10 cellular contexts compared by ENCODE assay signal in the genomic region with DNA sequence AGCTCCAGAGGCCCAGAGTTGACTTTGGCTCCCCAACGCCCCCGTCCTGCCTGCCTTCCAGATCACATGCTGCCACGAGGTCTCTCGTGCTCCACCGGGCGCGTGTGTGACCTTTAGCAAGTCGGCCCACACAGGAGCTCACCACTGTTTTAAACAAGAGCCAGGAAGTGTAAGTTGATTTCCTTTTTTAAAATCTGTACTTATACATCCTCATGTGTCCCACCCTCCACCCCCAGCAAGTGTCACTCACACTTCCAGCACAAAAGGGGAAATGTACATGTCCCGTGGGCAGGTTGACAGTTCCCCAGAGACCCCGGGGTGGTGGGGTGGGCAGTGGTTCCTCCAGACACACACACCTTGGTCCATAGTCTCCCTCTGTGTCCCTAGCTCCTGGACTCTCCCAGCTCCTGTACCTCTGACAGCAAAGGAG.
DNase-seq lines count a peak whose midpoint lies in the region; ATAC-seq and TF ChIP-seq lines count a peak whose summit lies in the region.
"Had no signal": no experiment of that assay in that cellular context is flagged by ENCODE, and none has a peak within 500 bp of the region (broad histone marks: within the 10 kb centered on the region; RNA-seq: fewer than 3 reads in every experiment).

No MANE protein-coding gene starts in this region.

- H3K4me1 Mint-ChIP-seq in CD4-positive, alpha-beta memory T cell: peaks cover 29 to 75% (median 51%) of the 10 kb centered on the region in 4 donors
- H3K4me1 Mint-ChIP-seq in dendritic cell treated with granulocyte-macrophage colony-stimulating factor and Interleukin-4, amounts not matched to agents 40 ng/mL and 50 ng/mL, for 4 days (ENCODE audit: low read depth): peaks cover 66% of the 10 kb centered on the region

- no TSS peak for BruUV-seq in OCI-LY7 (replicated peaks; lab: Mats Ljungman, UMichigan)

- no peak for TF ChIP-seq CTCF in OCI-LY7 (conservative IDR thresholded peaks at IDR 0.05; ENCODE audit: low read length)

- no peaks in the 10 kb centered on the region for H3K9me3 Mint-ChIP-seq in CD4-positive, alpha-beta memory T cell
- H3K9me3 Mint-ChIP-seq in dendritic cell treated with granulocyte-macrophage colony-stimulating factor and Interleukin-4, amounts not matched to agents 40 ng/mL and 50 ng/mL, for 4 days: no peaks in the 10 kb centered on the region

- H3K27me3 Mint-ChIP-seq in CD4-positive, alpha-beta memory T cell: no peaks in the 10 kb centered on the region
- H3K27me3 Mint-ChIP-seq in dendritic cell treated with granulocyte-macrophage colony-stimulating factor and Interleukin-4, amounts not matched to agents 40 ng/mL and 50 ng/mL, for 4 days: no peaks in the 10 kb centered on the region

- no peak overlapping the region for H3K4me3 ChIP-seq in CD4-positive, alpha-beta memory T cell (ENCODE audit: low read length in 2 of 2)
- peak overlapping the region; percentile 6 for H3K4me3 ChIP-seq in OCI-LY7 (ENCODE audit: low read depth, low read length, poor library complexity, severe bottlenecking)
- no peak overlapping the region for H3K4me3 ChIP-seq in skin epidermis
- H3K4me3 ChIP-seq: breast epithelium had no signal

- ATAC-seq in GM18868 (IDR thresholded peaks at IDR 0.05; ENCODE audit: unreplicated experiment): no peak
- no peak for ATAC-seq in HG03280 (IDR thresholded peaks at IDR 0.05; ENCODE audit: unreplicated experiment)

- no peak overlapping the region for H2AFZ ChIP-seq in OCI-LY7 (ENCODE audit: low read length)

- POLR2A ChIA-PET in CD4-positive, alpha-beta memory T cell (lab: Charles Lee; ENCODE audit: partially characterized antibody): interaction anchor here (0.6 to 4.3 kb wide), 7 partner anchors 11 to 195 kb away, joined by 3 to 18 read pairs (median 10); no protein-coding TSS in a partner anchor
- POLR2A ChIA-PET in OCI-LY7 (lab: Charles Lee): interaction anchor here (1.2 kb wide), 1 partner anchor 277 kb away, joined by 4 read pairs; no protein-coding TSS in a partner anchor

- DNase-seq in CD4-positive, alpha-beta memory T cell: peak in 1 of 5 donors; percentile 38
- DNase-seq in OCI-LY7 (ENCODE audit: low spot score): peak; percentile 58
- no peak for DNase-seq in SW480 (ENCODE audit: low spot score)
- DNase-seq in NCI-H1417 (lab: John Stamatoyannopoulos, UW): no peak
- DNase-seq: DMS79 had no signal

- H3K27ac Mint-ChIP-seq in CD4-positive, alpha-beta memory T cell: peak overlapping the region; percentile 27 to 91 (median 84)
- H3K27ac Mint-ChIP-seq in dendritic cell treated with granulocyte-macrophage colony-stimulating factor and Interleukin-4, amounts not matched to agents 40 ng/mL and 50 ng/mL, for 4 days: peak overlapping the region; percentile 54

- CTCF ChIA-PET in CD4-positive, alpha-beta memory T cell (lab: Charles Lee; ENCODE audit: partially characterized antibody): interaction anchor here (0.7 to 9.0 kb wide), 15 partner anchors 10 to 250 kb away, joined by 3 to 131 read pairs (median 6); no protein-coding TSS in a partner anchor
- CTCF ChIA-PET in OCI-LY7 (lab: Charles Lee; ENCODE audit: unreplicated experiment): interaction anchor here (0.9 to 1.6 kb wide), 3 partner anchors 47 to 194 kb away, joined by 3 to 7 read pairs (median 4); no protein-coding TSS in a partner anchor

- H3K79me2 ChIP-seq in OCI-LY7 (ENCODE audit: insufficient read depth, low read depth, low read length): no peaks in the 10 kb centered on the region

- no peaks in the 10 kb centered on the region for H3K9me2 ChIP-seq in OCI-LY7 (ENCODE audit: insufficient read depth, low read length)

- H3K4me3 Mint-ChIP-seq in CD4-positive, alpha-beta memory T cell: peak overlapping the region in 1 of 8 donors; percentile 30
- no peak overlapping the region for H3K4me3 Mint-ChIP-seq in dendritic cell treated with granulocyte-macrophage colony-stimulating factor and Interleukin-4, amounts not matched to agents 40 ng/mL and 50 ng/mL, for 4 days

- H3K4me2 ChIP-seq in OCI-LY7 (ENCODE audit: low read length): peak overlapping the region; percentile 57

- H3K9me3 ChIP-seq in CD4-positive, alpha-beta memory T cell (ENCODE audit: control insufficient read depth in 1 of 2, low read length in 2 of 2): no peaks in the 10 kb centered on the region
- H3K9me3 ChIP-seq in OCI-LY7 (ENCODE audit: low read length): no peaks in the 10 kb centered on the region
- H3K9me3 ChIP-seq: breast epithelium had no signal

- peaks cover 51% of the 10 kb centered on the region for H3K36me3 ChIP-seq in CD4-positive, alpha-beta memory T cell (ENCODE audit: insufficient read depth, low read length)
- peaks cover 47% of the 10 kb centered on the region for H3K36me3 ChIP-seq in OCI-LY7 (ENCODE audit: insufficient read depth, low read length)
- H3K36me3 ChIP-seq: breast epithelium had no signal

- H4K20me1 ChIP-seq in OCI-LY7 (ENCODE audit: insufficient read depth, low read length): no peaks in the 10 kb centered on the region

- H3K36me3 Mint-ChIP-seq in CD4-positive, alpha-beta memory T cell: peaks cover 24 to 69% of the 10 kb centered on the region in 2 donors
- H3K36me3 Mint-ChIP-seq in dendritic cell treated with granulocyte-macrophage colony-stimulating factor and Interleukin-4, amounts not matched to agents 40 ng/mL and 50 ng/mL, for 4 days (ENCODE audit: low read depth): peaks cover 44% of the 10 kb centered on the region

- H3K27ac ChIP-seq in CD4-positive, alpha-beta memory T cell (ENCODE audit: low read depth, low read length): peak overlapping the region; percentile 56
- H3K27ac ChIP-seq in OCI-LY7 (ENCODE audit: low read depth, low read length, poor library complexity, severe bottlenecking) (peak overlapping the region; percentile 46), skin epidermis (peak overlapping the region in 11 of 21 experiments; percentile 20 to 79 (median 44))

- intact Hi-C loops in CD4-positive, alpha-beta memory T cell (cut with micrococcal nuclease): no loop called here
- intact Hi-C loops in OCI-LY7 (cut with micrococcal nuclease; ENCODE audit: unreplicated experiment): loop anchor here (5.0 to 10.0 kb wide), 2 partner anchors 309 to 602 kb away; partner anchors contain the start of gene COQ8A
- intact Hi-C loops in dendritic cell treated with granulocyte-macrophage colony-stimulating factor and Interleukin-4, amounts not matched to agents 40 ng/mL and 50 ng/mL, for 4 days (cut with micrococcal nuclease): loop anchor here (10.0 kb wide), 1 partner anchor 312 kb away; the partner anchor contains the start of gene COQ8A

- peaks cover 49% of the 10 kb centered on the region for H3K4me1 ChIP-seq in CD4-positive, alpha-beta memory T cell (ENCODE audit: insufficient read depth, low read length)
- peaks cover 58% of the 10 kb centered on the region for H3K4me1 ChIP-seq in OCI-LY7 (ENCODE audit: insufficient read depth, low read length, poor library complexity, severe bottlenecking)

- H3K27me3 ChIP-seq in CD4-positive, alpha-beta memory T cell (ENCODE audit: insufficient read depth, low read length): no peaks in the 10 kb centered on the region
- H3K27me3 ChIP-seq: breast epithelium had no signal
